In the genomic region with DNA sequence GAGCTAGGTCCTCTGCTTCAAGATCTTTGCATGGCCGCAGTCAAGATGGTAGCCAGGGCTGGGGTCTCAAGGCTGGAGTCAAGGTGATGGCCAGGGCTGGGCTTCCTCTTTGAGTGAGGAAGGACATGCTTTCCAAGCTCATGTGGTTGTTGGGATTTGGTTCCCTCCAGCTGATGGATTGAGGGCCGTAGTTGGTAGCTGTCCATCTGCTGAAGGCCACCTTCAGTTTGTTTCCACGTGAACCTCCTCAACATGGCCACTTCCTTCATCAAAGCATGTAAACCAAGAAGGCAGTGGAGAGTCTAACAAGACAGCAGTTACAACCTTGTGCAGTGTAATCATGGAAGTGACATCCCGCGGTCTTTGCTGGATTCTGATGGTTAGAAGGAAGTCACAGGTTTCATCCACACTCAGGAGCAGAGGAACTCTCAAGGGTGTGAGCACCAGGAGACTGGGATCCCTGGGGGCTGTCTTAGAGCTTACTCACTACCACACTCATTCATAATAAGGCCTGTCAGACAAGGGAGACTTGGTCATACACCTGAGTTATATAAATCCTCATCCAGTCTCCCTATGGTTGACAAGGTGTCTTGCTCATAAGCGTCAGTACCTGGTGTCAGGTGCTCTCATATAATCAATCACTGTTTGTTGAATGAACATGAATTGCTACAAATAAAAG, we compare ENCODE assay signal across 27 cellular contexts. TPM values are rescaled to one million over a fixed set of nuclear protein-coding genes. Genes with fewer than 3 reads are reported as not detected.
DNase-seq lines count a peak whose midpoint lies in the region; ATAC-seq, FAIRE-seq and TF ChIP-seq lines count a peak whose summit lies in the region.
"Had no signal": no experiment of that assay in that cellular context is flagged by ENCODE, and none has a peak within 500 bp of the region (broad histone marks: within the 10 kb centered on the region; RNA-seq: fewer than 3 reads in every experiment).

No MANE protein-coding gene starts in this region.

- intact Hi-C loops in K562 (cut with micrococcal nuclease): no loop called here

- in situ Hi-C loops in K562 (cut with MboI): no loop called here

- 68% methylated on average over 6 of the region's 6 CpGs for WGBS in K562 (ENCODE audit: insufficient coverage, low coverage, missing lambda C conversion rate)

- H3K9me2 ChIP-seq in GM23338 (ENCODE audit: insufficient read depth): peaks cover 10% of the 10 kb centered on the region

- no peak for TF ChIP-seq EP300 in K562 (IDR thresholded peaks at IDR 0.05; ENCODE audit: low read length)

- no peak overlapping the region for H3K27ac Mint-ChIP-seq in GM23338
- no peak overlapping the region for H3K27ac Mint-ChIP-seq in activated naive CD8-positive, alpha-beta T cell treated with anti-CD3 and anti-CD28 coated beads, Interleukin-2, amount 50 U/mL, for 24 hours
- H3K27ac Mint-ChIP-seq: activated CD4-positive, alpha-beta T cell treated with anti-CD3 and anti-CD28 coated beads, Interleukin-2, amount 10 ng/mL, durations not matched to agents 24 days and 14 days; IgD-negative memory B cell; T-cell had no signal

- no peaks in the 10 kb centered on the region; the same call in 2 of the 3 replicates for H3K36me3 Mint-ChIP-seq in GM23338 (ENCODE audit: low read depth)
- H3K36me3 Mint-ChIP-seq in activated naive CD8-positive, alpha-beta T cell treated with anti-CD3 and anti-CD28 coated beads, Interleukin-2, amount 50 U/mL, for 24 hours (ENCODE audit: low read depth): peaks cover 3% of the 10 kb centered on the region

- H3K27ac ChIP-seq in GM23338 (ENCODE audit: low read depth) (peak overlapping the region; percentile 64; the same call in 1 of the 2 replicates), K562 (ENCODE audit: extremely low read depth, low read depth, low read length) (no peak overlapping the region), keratinocyte (ENCODE audit: control insufficient read depth, insufficient read depth, low read length) (no peak overlapping the region)
- H3K27ac ChIP-seq: BLaER1, lower lobe of right lung, psoas muscle, SJSA1, transverse colon had no signal

- no peaks in the 10 kb centered on the region for H4K20me1 ChIP-seq in GM23338 (replicated peaks; ENCODE audit: insufficient read depth)
- 0 out of 2 replicates have a peak, but pooled peaks cover 6% of the 10 kb centered on the region for H4K20me1 ChIP-seq in K562 (replicated peaks; ENCODE audit: control insufficient read depth, insufficient read depth, low read length)
- H4K20me1 ChIP-seq in keratinocyte (ENCODE audit: control insufficient read depth, extremely low read depth, insufficient read depth, low read length): no peaks in the 10 kb centered on the region
- H4K20me1 ChIP-seq: BLaER1 had no signal

- H3K27me3 Mint-ChIP-seq in GM23338 (ENCODE audit: insufficient read depth, low read depth, poor library complexity): peaks cover under 1% of the 10 kb centered on the region
- no peaks in the 10 kb centered on the region for H3K27me3 Mint-ChIP-seq in activated naive CD8-positive, alpha-beta T cell treated with anti-CD3 and anti-CD28 coated beads, Interleukin-2, amount 50 U/mL, for 24 hours
- H3K27me3 Mint-ChIP-seq: activated CD4-positive, alpha-beta T cell treated with anti-CD3 and anti-CD28 coated beads, Interleukin-2, amount 10 ng/mL, durations not matched to agents 24 days and 14 days; IgD-negative memory B cell; naive thymus-derived CD8-positive, alpha-beta T cell; T-cell had no signal

- dilution Hi-C loops in keratinocyte (cut with MboI; ENCODE audit: extremely low pct_ligation_motif_present, low sequenced_read_pairs): no loop called here

- DNase-seq in A172 (ENCODE audit: low spot score) (peak; percentile 14), GM23338 (ENCODE audit: low spot score) (no peak), K562 (ENCODE audit: extremely low read depth in 1 of 4, low spot score in 3 of 4) (no peak), keratinocyte (ENCODE audit: low read depth, low spot score) (no peak), DMS53 treated with DMSO at 0.1 percent for 48 hours (lab: John Stamatoyannopoulos, UW; ENCODE audit: unreplicated experiment) (no peak), NCI-H2171 treated with DMSO at 0.1 percent for 48 hours (lab: John Stamatoyannopoulos, UW) (no peak)
- no peak for DNase-seq in activated naive CD8-positive, alpha-beta T cell treated with anti-CD3 and anti-CD28 coated beads, Interleukin-2, amount 50 U/mL, for 24 hours
- DNase-seq: activated CD4-positive, alpha-beta T cell treated with anti-CD3 and anti-CD28 coated beads, Interleukin-2, amount 10 ng/mL, durations not matched to agents 24 days and 14 days; activated gamma-delta T cell; DMS 273 treated with DMSO at 0.1 percent for 48 hours; lower lobe of right lung; naive thymus-derived CD8-positive, alpha-beta T cell; NCI-H1105 treated with DMSO at 0.1 percent for 48 hours; NCI-H187 treated with DMSO at 0.1 percent for 48 hours; NCI-H2171; NCI-H510A treated with DMSO at 0.1 percent for 48 hours; stimulated activated CD4-positive, alpha-beta T cell treated with anti-CD3 and anti-CD28 coated beads, Interleukin-4, amount 100 ng/mL, for 24 hours; T-cell; transverse colon had no signal

- no peak for TF ChIP-seq RAD21 in K562 (CRISPR knock-in tag; conservative IDR thresholded peaks at IDR 0.05 in 1 of 2, IDR thresholded peaks at IDR 0.05 in 1 of 2)

- H3K4me1 ChIP-seq in GM23338 (ENCODE audit: insufficient read depth) (peaks cover 11% of the 10 kb centered on the region), K562 (replicated peaks in 1 of 2; ENCODE audit: control insufficient read depth in 2 of 2, insufficient read depth in 2 of 2, low read length in 2 of 2) (peaks cover 0 to 12% of the 10 kb centered on the region in 2 experiments; a peak in 3 of 5 replicates), keratinocyte (ENCODE audit: control insufficient read depth, extremely low read depth, insufficient read depth, low read length) (peaks cover 15% of the 10 kb centered on the region)
- H3K4me1 ChIP-seq: BLaER1, psoas muscle had no signal

- H3K4me2 ChIP-seq in GM23338 (no peak overlapping the region), K562 (ENCODE audit: insufficient read depth, low read length) (no peak overlapping the region), keratinocyte (ENCODE audit: control insufficient read depth, extremely low read depth, insufficient read depth, low read depth, low read length) (no peak overlapping the region)
- H3K4me2 ChIP-seq: BLaER1 had no signal

- TF ChIP-seq POLR2A in K562 (conservative IDR thresholded peaks at IDR 0.05): 0 out of 2 replicates have a peak, but pooled peaks have one; percentile 25

- H3K4me3 Mint-ChIP-seq in GM23338: no peak overlapping the region
- no peak overlapping the region for H3K4me3 Mint-ChIP-seq in activated naive CD8-positive, alpha-beta T cell treated with anti-CD3 and anti-CD28 coated beads, Interleukin-2, amount 50 U/mL, for 24 hours
- H3K4me3 Mint-ChIP-seq: activated CD4-positive, alpha-beta T cell treated with anti-CD3 and anti-CD28 coated beads, Interleukin-2, amount 10 ng/mL, durations not matched to agents 24 days and 14 days; IgD-negative memory B cell; naive thymus-derived CD8-positive, alpha-beta T cell; T-cell had no signal

- FAIRE-seq in K562 (lab: Jason Lieb, UNC) (no peak), keratinocyte (lab: Jason Lieb, UNC) (peak; percentile 29)
- FAIRE-seq: GM12891 had no signal

- H3K36me3 ChIP-seq in GM23338 (ENCODE audit: insufficient read depth): no peaks in the 10 kb centered on the region
- H3K36me3 ChIP-seq in K562 (ENCODE audit: control insufficient read depth, insufficient read depth, low read length): peaks cover 68% of the 10 kb centered on the region
- H3K36me3 ChIP-seq in keratinocyte (ENCODE audit: control insufficient read depth in 2 of 2, extremely low read depth in 1 of 2, insufficient read depth in 2 of 2, low read length in 2 of 2): no peaks in the 10 kb centered on the region
- H3K36me3 ChIP-seq: BLaER1, brain microvascular endothelial cell, MG63, SJSA1, transverse colon had no signal

- H3K27me3 ChIP-seq in GM23338 (ENCODE audit: insufficient read depth) (no peaks in the 10 kb centered on the region), K562 (ENCODE audit: control insufficient read depth in 2 of 2, insufficient read depth in 2 of 2, low read length in 2 of 2) (no peaks in the 10 kb centered on the region), keratinocyte (ENCODE audit: control insufficient read depth, extremely low read depth, insufficient read depth, low read length) (no peaks in the 10 kb centered on the region)
- H3K27me3 ChIP-seq: BLaER1, brain microvascular endothelial cell, MG63, SJSA1, transverse colon had no signal

- BruUV-seq in K562 (replicated peaks; lab: Mats Ljungman, UMichigan): no TSS peak

- H3K4me3 ChIP-seq in GM23338: no peak overlapping the region
- H3K4me3 ChIP-seq in K562: no peak overlapping the region
- no peak overlapping the region for H3K4me3 ChIP-seq in keratinocyte (ENCODE audit: control insufficient read depth in 2 of 3, extremely low read depth in 1 of 3, insufficient read depth in 2 of 3, low read depth in 1 of 3, low read length in 3 of 3)
- H3K4me3 ChIP-seq: BLaER1, lower lobe of right lung, MG63, psoas muscle, SJSA1, transverse colon had no signal

- TF ChIP-seq CTCF in GM23338 (conservative IDR thresholded peaks at IDR 0.05; ENCODE audit: low read depth in 2 of 2) (no peak), K562 (IDR thresholded peaks at IDR 0.05 in 2 of 3, conservative IDR thresholded peaks at IDR 0.05 in 1 of 3; ENCODE audit: insufficient read depth in 2 of 3, low read depth in 1 of 3, low read length in 3 of 3) (no peak), keratinocyte (optimal IDR thresholded peaks at IDR 0.05 in 1 of 3, IDR thresholded peaks at IDR 0.05 in 1 of 3, conservative IDR thresholded peaks at IDR 0.05 in 1 of 3; ENCODE audit: extremely low read depth in 1 of 3, insufficient read depth in 2 of 3, low read length in 3 of 3) (no peak)

- H3K9me3 Mint-ChIP-seq in GM23338: no peaks in the 10 kb centered on the region; the same call in 2 of the 3 replicates
- no peaks in the 10 kb centered on the region for H3K9me3 Mint-ChIP-seq in activated naive CD8-positive, alpha-beta T cell treated with anti-CD3 and anti-CD28 coated beads, Interleukin-2, amount 50 U/mL, for 24 hours
- H3K9me3 Mint-ChIP-seq: activated CD4-positive, alpha-beta T cell treated with anti-CD3 and anti-CD28 coated beads, Interleukin-2, amount 10 ng/mL, durations not matched to agents 24 days and 14 days; IgD-negative memory B cell; naive thymus-derived CD8-positive, alpha-beta T cell; T-cell had no signal

- H3K9me3 ChIP-seq in K562 (replicated peaks; ENCODE audit: control insufficient read depth, insufficient read depth, low read depth, low read length) (no peaks in the 10 kb centered on the region), keratinocyte (ENCODE audit: control insufficient read depth, low read depth, low read length) (no peaks in the 10 kb centered on the region)
- H3K9me3 ChIP-seq: BLaER1, lower lobe of right lung, MG63, psoas muscle, SJSA1, transverse colon had no signal

- ATAC-seq in GM23338 (no peak; the same call in 2 of the 3 replicates), K562 (no peak), GM18858 (IDR thresholded peaks at IDR 0.05; ENCODE audit: unreplicated experiment) (no peak)
- ATAC-seq in activated naive CD8-positive, alpha-beta T cell treated with anti-CD3 and anti-CD28 coated beads, Interleukin-2, amount 50 U/mL, for 24 hours: no peak
- ATAC-seq: naive thymus-derived CD8-positive, alpha-beta T cell; T-cell had no signal

- H3K9me1 ChIP-seq in K562 (ENCODE audit: control insufficient read depth, insufficient read depth, low read length) (peaks cover 14% of the 10 kb centered on the region), keratinocyte (ENCODE audit: control insufficient read depth, extremely low read depth, insufficient read depth, low read length) (no peaks in the 10 kb centered on the region)

- peaks cover 17% of the 10 kb centered on the region for H3K4me1 Mint-ChIP-seq in GM23338
- H3K4me1 Mint-ChIP-seq in activated naive CD8-positive, alpha-beta T cell treated with anti-CD3 and anti-CD28 coated beads, Interleukin-2, amount 50 U/mL, for 24 hours: no peaks in the 10 kb centered on the region
- H3K4me1 Mint-ChIP-seq: activated CD4-positive, alpha-beta T cell treated with anti-CD3 and anti-CD28 coated beads, Interleukin-2, amount 10 ng/mL, durations not matched to agents 24 days and 14 days; IgD-negative memory B cell; naive thymus-derived CD8-positive, alpha-beta T cell; T-cell had no signal

- POLR2A ChIA-PET in K562 (lab: Yijun Ruan, JAX): interaction anchor here (0.6 to 1.3 kb wide), 6 partner anchors 11 to 618 kb away, joined by 3 to 5 read pairs (median 3); no protein-coding TSS in a partner anchor

- CTCF ChIA-PET in K562 (lab: Yijun Ruan, JAX; ENCODE audit: low intra/inter-chr PET ratio): no interaction called here

- H3K79me2 ChIP-seq in GM23338 (replicated peaks; ENCODE audit: insufficient read depth) (no peaks in the 10 kb centered on the region), K562 (ENCODE audit: control insufficient read depth, insufficient read depth, low read length) (no peaks in the 10 kb centered on the region), keratinocyte (ENCODE audit: control insufficient read depth, insufficient read depth, low read length) (no peaks in the 10 kb centered on the region)

- H3K9ac ChIP-seq in K562 (ENCODE audit: insufficient read depth in 1 of 2, low read depth in 2 of 2, low read length in 2 of 2): no peak overlapping the region
- no peak overlapping the region for H3K9ac ChIP-seq in keratinocyte (ENCODE audit: control insufficient read depth, extremely low read depth, insufficient read depth, low read length)
- H3K9ac ChIP-seq: BLaER1 had no signal

- H2AFZ ChIP-seq in GM23338 (no peak overlapping the region), K562 (ENCODE audit: low read depth, low read length) (no peak overlapping the region), keratinocyte (ENCODE audit: control insufficient read depth, low read length) (no peak overlapping the region)

- no peaks in the 10 kb centered on the region for H3F3A ChIP-seq in GM23338 (replicated peaks; ENCODE audit: low read depth)

RNA-seq across cellular contexts. Expression of gene ABHD5, which starts 42.1 kb away (rescaled TPM):
- total RNA-seq in A172 (2014; rRNA removed; shearing (Covaris generic)): 21.8 and 32.1 TPM in 2 replicates
- total RNA-seq in GM23338 (2014; rRNA removed; shearing (Covaris generic)): 12.1 and 12.7 TPM in 2 replicates
- 11.5 and 12.3 TPM in 2 replicates for polyA plus RNA-seq in GM23338 (2016; fragmentation: Nextera tagmentation; extraction: Ambion mirVana)
- 63.4 and 187 TPM in 2 replicates for total RNA-seq in K562 (2011; cell fraction: chromatin; rRNA removed; ENCODE audit: low replicate concordance)
- 28.0 and 52.1 TPM in 2 replicates for total RNA-seq in K562 (2011; cell fraction: nucleolus; rRNA removed)
- 79.9 and 117 TPM in 2 replicates for total RNA-seq in K562 (2011; cell fraction: nucleoplasm; rRNA removed)
- total RNA-seq in K562 (2014; rRNA removed): 27.8 and 33.4 TPM in 2 replicates
- total RNA-seq in K562 (2014; rRNA removed; fragmentation: Illumina TruSeq; extraction: Trizol): 58.9 and 61.4 TPM in 2 replicates
- 49.1 and 50.4 TPM in 2 replicates for total RNA-seq in K562 (2015; rRNA removed; fragmentation: Illumina TruSeq; extraction: Trizol)
- 39.9 and 40.7 TPM in 2 replicates for total RNA-seq in K562 (2021)
- 53.9 and 58.8 TPM in 2 replicates for polyA plus RNA-seq in K562 (2011; rRNA removed)
- polyA plus RNA-seq in K562 (2011; cell fraction: cytosol; rRNA removed): 23.6 and 36.2 TPM in 2 replicates
- polyA plus RNA-seq in K562 (2011; cell fraction: nucleus; rRNA removed): 34.3 and 51.7 TPM in 2 replicates
- 33.9 and 40.6 TPM in 2 replicates for polyA plus RNA-seq in K562 (2012)
- polyA plus RNA-seq in K562 (2014; fragmentation: Illumina TruSeq; extraction: Trizol): 55.0 and 61.7 TPM in 2 replicates
- 10 to 100 TPM; 31.9 to 35.0 TPM for polyA plus RNA-seq in K562 (2014; fragmentation: Nextera tagmentation; extraction: Ambion mirVana)
- polyA plus RNA-seq in K562 (2014; rRNA removed): 37.5 and 38.1 TPM in 2 replicates
- polyA minus RNA-seq in K562 (2011; rRNA and poly(A)+ RNA removed): 62.2 and 80.3 TPM in 2 replicates
- 18.8 and 25.4 TPM in 2 replicates for polyA minus RNA-seq in K562 (2011; cell fraction: cytosol; rRNA and poly(A)+ RNA removed)
- 36.4 and 64.4 TPM in 2 replicates for polyA minus RNA-seq in K562 (2011; cell fraction: nucleus; rRNA and poly(A)+ RNA removed)
- polyA plus RNA-seq in keratinocyte: 22.7 to 26.8 TPM (median 22.8 TPM) in 3 replicates
- polyA plus RNA-seq in keratinocyte (2011; ENCODE audit: low read depth): 37.3 TPM
- 13.1 and 28.1 TPM in 2 replicates for polyA plus RNA-seq in keratinocyte (2011; cell fraction: cytosol; rRNA removed)
- 14.3 and 19.7 TPM in 2 replicates for polyA plus RNA-seq in keratinocyte (2011; cell fraction: nucleus; rRNA removed)
- 16.3 and 57.4 TPM in 2 replicates for polyA plus RNA-seq in keratinocyte (2012; ENCODE audit: low replicate concordance)
- 11.1 to 23.9 TPM (median 22.1 TPM) in 3 replicates for polyA minus RNA-seq in keratinocyte
- polyA minus RNA-seq in keratinocyte (2011; cell fraction: cytosol; rRNA and poly(A)+ RNA removed): 19.8 TPM
- 7.1 and 13.7 TPM in 2 replicates for polyA minus RNA-seq in keratinocyte (2011; cell fraction: nucleus; rRNA and poly(A)+ RNA removed)
